Comparison of ENCODE assay signal across 8 cellular contexts in genomic region chr17:47649153-47649971, GRCh38. TPM values are rescaled to one million over a fixed set of nuclear protein-coding genes. Genes with fewer than 3 reads are reported as not detected.
A peak's percentile ranks its signal among the peaks of the same experiment; 100 is the strongest.
DNase-seq lines count a peak whose midpoint lies in the region; ATAC-seq lines count a peak whose summit lies in the region.

Gene KPNB1, plus strand, starts transcription at chr17:47649919. Its CDS starts 326 bp downstream, at chr17:47650245.

- ATAC-seq in GM19372 (IDR thresholded peaks at IDR 0.05; ENCODE audit: low read depth, unreplicated experiment) (peak; percentile 80), HG03558 (IDR thresholded peaks at IDR 0.05; ENCODE audit: extremely low read depth, unreplicated experiment) (peak; percentile 71), left lobe of liver (peak; percentile 81)

- no peaks in the 10 kb centered on the region for H3K9me3 ChIP-seq in BLaER1 treated with 17β-estradiol and CSF1 and Interleukin-3, amounts not matched to agents 10 nM and 100 nM (replicated peaks in 1 of 11)

- H3K4me1 ChIP-seq in BLaER1 treated with 17β-estradiol and CSF1 and Interleukin-3, amounts not matched to agents 10 nM and 100 nM, result peaks cover 45 to 81% (median 65%) of the 10 kb centered on the region in 10 experiments

- H3K27me3 ChIP-seq in BLaER1 treated with 17β-estradiol and CSF1 and Interleukin-3, amounts not matched to agents 10 nM and 100 nM, result no peaks in the 10 kb centered on the region

- peak within 1 kb of the TSS; percentile 88 to 98 (median 93) for H3K27ac ChIP-seq in BLaER1 treated with 17β-estradiol and CSF1 and Interleukin-3, amounts not matched to agents 10 nM and 100 nM

- peak within 1 kb of the TSS; percentile 86 to 96 (median 91) for H3K9ac ChIP-seq in BLaER1 treated with 17β-estradiol and CSF1 and Interleukin-3, amounts not matched to agents 10 nM and 100 nM

- peak within 1 kb of the TSS; percentile 67 to 92 (median 78) for H3K4me3 ChIP-seq in BLaER1 treated with 17β-estradiol and CSF1 and Interleukin-3, amounts not matched to agents 10 nM and 100 nM

- peaks cover 31 to 38% (median 36%) of the 10 kb centered on the region in 11 experiments for H3K36me3 ChIP-seq in BLaER1 treated with 17β-estradiol and CSF1 and Interleukin-3, amounts not matched to agents 10 nM and 100 nM

- peak; percentile 98 for DNase-seq in NCI-H748 treated with DMSO at 0.1 percent for 48 hours (lab: John Stamatoyannopoulos, UW)
- DNase-seq in activated CD4-positive, alpha-beta T cell treated with anti-CD3 and anti-CD28 coated beads, Interleukin-2, amount 50 U/mL, for 24 hours (ENCODE audit: low read depth in 1 of 2, low spot score in 1 of 2), result peak; percentile 89 to 98
- peak; percentile 99 for DNase-seq in dedifferentiated amniotic fluid mesenchymal stem cell (ENCODE audit: extremely low spot score)
- peak; percentile 100 for DNase-seq in left lobe of liver (ENCODE audit: low spot score)
- DNase-seq in stimulated activated CD4-positive, alpha-beta T cell treated with anti-CD3 and anti-CD28 coated beads, Interleukin-2, amount 100 ng/mL, for 4 hours (ENCODE audit: low read depth), result peak; percentile 93

- peaks cover 29 to 38% (median 30%) of the 10 kb centered on the region in 11 experiments for H4K20me1 ChIP-seq in BLaER1 treated with 17β-estradiol and CSF1 and Interleukin-3, amounts not matched to agents 10 nM and 100 nM

- peak within 1 kb of the TSS; percentile 79 to 99 (median 92) for H3K4me2 ChIP-seq in BLaER1 treated with 17β-estradiol and CSF1 and Interleukin-3, amounts not matched to agents 10 nM and 100 nM

RNA-seq across cellular contexts. Expression of gene KPNB1, which starts in this region (rescaled TPM):
- total RNA-seq in left lobe of liver, result 79.3 TPM

Comparison
In these comparisons a context has a peak if more than half of its experiments do, and no peak if none do; other contexts are left out.
1. Peak in every context shown above with its lines: DNase-seq, ATAC-seq, H3K4me3 ChIP-seq and H3K27ac ChIP-seq.